16 cellular contexts compared by ENCODE assay signal in the genomic region with DNA sequence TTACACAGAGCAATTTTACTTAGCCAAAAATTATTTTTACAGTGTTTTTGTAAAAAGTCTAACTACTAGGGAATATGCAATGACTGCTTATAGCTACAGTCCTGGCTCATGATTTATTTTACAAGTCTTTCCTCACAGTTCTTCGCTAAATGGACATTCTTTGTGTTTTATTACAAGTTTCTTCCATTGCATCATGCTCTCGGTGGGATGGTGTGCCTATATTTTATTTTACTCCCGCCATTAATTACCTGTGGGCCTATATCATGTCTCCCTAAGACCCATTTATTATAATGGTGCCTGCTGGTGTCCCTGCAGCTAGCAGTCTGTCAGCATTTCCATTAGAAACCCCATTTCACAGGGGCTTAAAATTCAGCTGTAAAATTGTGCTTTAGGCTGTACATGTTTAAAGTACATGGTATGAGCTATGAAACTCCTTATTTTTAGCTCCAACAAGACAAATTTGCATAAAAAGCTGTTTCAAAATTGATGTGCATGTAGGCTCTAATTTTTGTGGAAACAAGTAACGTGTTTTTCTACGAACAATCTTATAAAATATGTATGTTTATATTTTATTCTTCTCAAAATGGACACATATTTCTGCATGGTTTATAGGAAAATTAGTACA.
DNase-seq lines count a peak whose midpoint lies in the region; ATAC-seq lines count a peak whose summit lies in the region.
"Had no signal": no experiment of that assay in that cellular context is flagged by ENCODE, and none has a peak within 500 bp of the region (broad histone marks: within the 10 kb centered on the region; RNA-seq: fewer than 3 reads in every experiment).

No MANE protein-coding gene starts in this region.

- H3K9me3 Mint-ChIP-seq in activated CD4-positive, alpha-beta memory T cell treated with anti-CD3 and anti-CD28 coated beads, Interleukin-2, amount 10 ng/mL, durations not matched to agents 7 days and 5 days: no peaks in the 10 kb centered on the region
- no peaks in the 10 kb centered on the region for H3K9me3 Mint-ChIP-seq in stimulated activated effector memory CD8-positive, alpha-beta T cell treated with anti-CD3 and anti-CD28 coated beads, Interleukin-12 subunit alpha, Interleukin-12 subunit beta, amount 100 ng/mL, for 72 hours

- H3K4me3 Mint-ChIP-seq in activated CD4-positive, alpha-beta memory T cell treated with anti-CD3 and anti-CD28 coated beads, Interleukin-2, amount 10 ng/mL, durations not matched to agents 7 days and 5 days: no peak overlapping the region
- no peak overlapping the region for H3K4me3 Mint-ChIP-seq in stimulated activated effector memory CD8-positive, alpha-beta T cell treated with anti-CD3 and anti-CD28 coated beads, Interleukin-12 subunit alpha, Interleukin-12 subunit beta, amount 100 ng/mL, for 72 hours
- H3K4me3 Mint-ChIP-seq: CD4-positive, alpha-beta memory T cell had no signal

- DNase-seq in cerebellar cortex (ENCODE audit: low spot score) (peak; percentile 53), OCI-M2 (lab: John Stamatoyannopoulos, UW; ENCODE audit: unreplicated experiment) (no peak), mucosa of gallbladder (ENCODE audit: low spot score) (no peak)
- no peak for DNase-seq in activated CD4-positive, alpha-beta memory T cell treated with anti-CD3 and anti-CD28 coated beads, Interleukin-2, amount 10 ng/mL, durations not matched to agents 7 days and 5 days
- DNase-seq in stimulated activated effector memory CD8-positive, alpha-beta T cell treated with anti-CD3 and anti-CD28 coated beads, Interleukin-12 subunit alpha, Interleukin-12 subunit beta, amount 100 ng/mL, for 72 hours (ENCODE audit: low spot score in 2 of 2): no peak
- DNase-seq: C1 segment of cervical spinal cord; Calu3; CD4-positive, alpha-beta memory T cell; COR-L47; DMS53; DMS79 treated with DMSO at 0.1 percent for 48 hours; H7; HCEC 1CT had no signal

- ATAC-seq in GM21529 (IDR thresholded peaks at IDR 0.05; ENCODE audit: unreplicated experiment): peak; percentile 50
- ATAC-seq in HG02588 (IDR thresholded peaks at IDR 0.05; ENCODE audit: unreplicated experiment): peak; percentile 57
- ATAC-seq in stimulated activated effector memory CD8-positive, alpha-beta T cell treated with anti-CD3 and anti-CD28 coated beads, Interleukin-12 subunit alpha, Interleukin-12 subunit beta, amount 100 ng/mL, for 72 hours: no peak
- ATAC-seq: GM12878 had no signal

- H3K27ac Mint-ChIP-seq in activated CD4-positive, alpha-beta memory T cell treated with anti-CD3 and anti-CD28 coated beads, Interleukin-2, amount 10 ng/mL, durations not matched to agents 7 days and 5 days: no peak overlapping the region
- H3K27ac Mint-ChIP-seq in stimulated activated effector memory CD8-positive, alpha-beta T cell treated with anti-CD3 and anti-CD28 coated beads, Interleukin-12 subunit alpha, Interleukin-12 subunit beta, amount 100 ng/mL, for 72 hours: no peak overlapping the region
- H3K27ac Mint-ChIP-seq: CD4-positive, alpha-beta memory T cell had no signal

- CTCF ChIA-PET in activated CD4-positive, alpha-beta memory T cell treated with anti-CD3 and anti-CD28 coated beads, Interleukin-2, amount 10 ng/mL, durations not matched to agents 7 days and 5 days (lab: Charles Lee): no interaction called here

- POLR2A ChIA-PET in activated CD4-positive, alpha-beta memory T cell treated with anti-CD3 and anti-CD28 coated beads, Interleukin-2, amount 10 ng/mL, durations not matched to agents 7 days and 5 days (lab: Charles Lee): no interaction called here

- H3K27me3 Mint-ChIP-seq in activated CD4-positive, alpha-beta memory T cell treated with anti-CD3 and anti-CD28 coated beads, Interleukin-2, amount 10 ng/mL, durations not matched to agents 7 days and 5 days: no peaks in the 10 kb centered on the region
- H3K27me3 Mint-ChIP-seq: CD4-positive, alpha-beta memory T cell had no signal

- H3K36me3 Mint-ChIP-seq in activated CD4-positive, alpha-beta memory T cell treated with anti-CD3 and anti-CD28 coated beads, Interleukin-2, amount 10 ng/mL, durations not matched to agents 7 days and 5 days (ENCODE audit: low read depth): no peaks in the 10 kb centered on the region
- no peaks in the 10 kb centered on the region for H3K36me3 Mint-ChIP-seq in stimulated activated effector memory CD8-positive, alpha-beta T cell treated with anti-CD3 and anti-CD28 coated beads, Interleukin-12 subunit alpha, Interleukin-12 subunit beta, amount 100 ng/mL, for 72 hours
- H3K36me3 Mint-ChIP-seq: CD4-positive, alpha-beta memory T cell had no signal

- no peaks in the 10 kb centered on the region for H3K4me1 Mint-ChIP-seq in activated CD4-positive, alpha-beta memory T cell treated with anti-CD3 and anti-CD28 coated beads, Interleukin-2, amount 10 ng/mL, durations not matched to agents 7 days and 5 days
- no peaks in the 10 kb centered on the region for H3K4me1 Mint-ChIP-seq in stimulated activated effector memory CD8-positive, alpha-beta T cell treated with anti-CD3 and anti-CD28 coated beads, Interleukin-12 subunit alpha, Interleukin-12 subunit beta, amount 100 ng/mL, for 72 hours
- H3K4me1 Mint-ChIP-seq: CD4-positive, alpha-beta memory T cell had no signal
